ENCODE assay signal across 8 cellular contexts in genomic region chr3:39406368-39407258, GRCh38. TPM values are rescaled to one million over a fixed set of nuclear protein-coding genes. Genes with fewer than 3 reads are reported as not detected.
DNase-seq lines count a peak whose midpoint lies in the region; ATAC-seq and TF ChIP-seq lines count a peak whose summit lies in the region.

RPSA (plus strand) TSS chr3:39406720; CDS start chr3:39407654, 934 bp downstream.

- peak; percentile 27; the same call in 1 of the 2 replicates for TF ChIP-seq CTCF in PC-3 (conservative IDR thresholded peaks at IDR 0.05; ENCODE audit: low read depth, low read length)
- no peak for TF ChIP-seq CTCF in mucosa of descending colon (IDR thresholded peaks at IDR 0.05)

- no peaks in the 10 kb centered on the region for H3K9me3 ChIP-seq in PC-3 (ENCODE audit: low read length)
- no peaks in the 10 kb centered on the region for H3K9me3 ChIP-seq in mucosa of descending colon

- peaks cover 43% of the 10 kb centered on the region for H3K36me3 ChIP-seq in PC-3 (ENCODE audit: low read depth, low read length)
- H3K36me3 ChIP-seq in mucosa of descending colon (ENCODE audit: low read depth), result peaks cover under 1% of the 10 kb centered on the region

- H3K79me2 ChIP-seq in PC-3 (ENCODE audit: low read length), result peaks cover 41% of the 10 kb centered on the region

- DNase-seq in DMS53 treated with DMSO at 0.1 percent for 48 hours (lab: John Stamatoyannopoulos, UW; ENCODE audit: unreplicated experiment), result peak; percentile 63
- peak; percentile 98 for DNase-seq in Jurkat, Clone E6-1 (ENCODE audit: low read depth, low spot score)
- peak; percentile 98 for DNase-seq in PC-3
- peak; percentile 91 for DNase-seq in activated T-cell treated with anti-CD3 and anti-CD28 coated beads for 48 hours (ENCODE audit: low read depth)
- peak; percentile 95 for DNase-seq in epithelial cell of prostate (ENCODE audit: low read depth, low spot score)
- DNase-seq in mucosa of descending colon, result peak; percentile 95 to 98 (median 95)
- peak; percentile 90 for DNase-seq in stimulated activated CD8-positive, alpha-beta memory T cell treated with anti-CD3 and anti-CD28 coated beads, Interleukin-4, amount 100 ng/mL, for 24 hours (ENCODE audit: low read depth)

- H3K27ac ChIP-seq in PC-3 (ENCODE audit: low read length) (peak within 1 kb of the TSS; percentile 69), epithelial cell of prostate (peak within 1 kb of the TSS; percentile 85)

- TSS peak; percentile 50 for BruUV-seq in PC-3 (replicated peaks; lab: Mats Ljungman, UMichigan)

- peak within 1 kb of the TSS; percentile 91 for H3K4me2 ChIP-seq in PC-3 (ENCODE audit: low read length)

- H3F3A ChIP-seq in PC-3 (ENCODE audit: low read length, unreplicated experiment), result peaks cover 13% of the 10 kb centered on the region

- H3K4me1 ChIP-seq in PC-3 (ENCODE audit: insufficient read depth, low read length) (peaks cover 26% of the 10 kb centered on the region), mucosa of descending colon (ENCODE audit: low read depth) (peaks cover 17% of the 10 kb centered on the region)

- H3K9ac ChIP-seq in PC-3 (ENCODE audit: low read length), result peak within 1 kb of the TSS; percentile 96

- peak; percentile 90 for ATAC-seq in GM21619 (IDR thresholded peaks at IDR 0.05; ENCODE audit: unreplicated experiment)
- ATAC-seq in PC-3, result peak; percentile 97
- ATAC-seq in mucosa of descending colon, result peak; percentile 97

- H4K20me1 ChIP-seq in PC-3 (ENCODE audit: low read length), result peaks cover 47% of the 10 kb centered on the region

- H3K27me3 ChIP-seq in PC-3 (ENCODE audit: low read length), result no peaks in the 10 kb centered on the region

- no peaks in the 10 kb centered on the region for H3K9me2 ChIP-seq in PC-3 (replicated peaks; ENCODE audit: low read length)

- peak within 1 kb of the TSS; percentile 97 for H2AFZ ChIP-seq in PC-3 (ENCODE audit: low read length)

- peak within 1 kb of the TSS; percentile 79 for H3K4me3 ChIP-seq in Jurkat, Clone E6-1 (ENCODE audit: low read length)
- peak within 1 kb of the TSS; percentile 85 for H3K4me3 ChIP-seq in PC-3 (ENCODE audit: low read length)
- H3K4me3 ChIP-seq in mucosa of descending colon, result peak within 1 kb of the TSS; percentile 66

- POLR2A ChIA-PET in PC-3 (lab: Charles Lee; ENCODE audit: unreplicated experiment), result no interaction called here

- intact Hi-C loops in PC-3 (cut with micrococcal nuclease), result loop anchor here (1.0 kb wide), 1 partner anchor 22 kb away; no protein-coding TSS in a partner anchor
- intact Hi-C loops in mucosa of descending colon (cut with DNase I, micrococcal nuclease), result no loop called here

- CTCF ChIA-PET in PC-3 (lab: Charles Lee), result interaction anchor here (0.6 kb wide), 1 partner anchor 902 kb away, joined by 3 read pairs; no protein-coding TSS in a partner anchor

RNA-seq across cellular contexts. Expression of gene RPSA, which starts in this region (rescaled TPM):
- polyA plus RNA-seq in Jurkat, Clone E6-1 (2012; ENCODE audit: insufficient read depth, insufficient read length), result 2,053 TPM
- total RNA-seq in PC-3 (2014; rRNA removed), result 2,286 and 2,722 TPM in 2 replicates
- 1,000 to 10,000 TPM in 1 of 3 donors, 100 to 1,000 TPM in 2; 692 to 1,050 (median 908) TPM for total RNA-seq in mucosa of descending colon

Comparison
In these comparisons a context has a peak if more than half of its experiments do, and no peak if none do; other contexts are left out.
1. Peak in every context shown above with its lines: DNase-seq, ATAC-seq, H3K4me3 ChIP-seq and H3K27ac ChIP-seq.